21 cellular contexts compared by ENCODE assay signal in the genomic region with DNA sequence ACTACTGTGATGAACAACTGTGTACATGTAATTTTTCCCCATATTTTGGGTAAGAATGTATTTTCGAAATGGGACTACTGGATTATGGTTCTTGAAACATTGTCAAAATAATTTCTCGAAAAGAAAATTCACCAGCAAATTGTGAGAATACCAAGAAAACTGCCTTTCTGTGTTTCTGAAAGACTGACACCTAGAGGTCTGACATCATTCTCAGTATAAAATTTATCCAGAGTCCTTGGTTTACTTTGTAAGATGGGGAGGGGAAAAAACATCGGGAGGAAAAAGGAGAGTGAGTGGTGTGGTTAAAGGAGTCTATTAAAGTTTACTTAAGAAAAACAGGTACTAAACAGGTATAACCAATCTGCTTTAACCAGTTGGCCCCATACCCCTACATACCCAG.
DNase-seq lines count a peak whose midpoint lies in the region; TF ChIP-seq lines count a peak whose summit lies in the region.
"Had no signal": no experiment of that assay in that cellular context is flagged by ENCODE, and none has a peak within 500 bp of the region (broad histone marks: within the 10 kb centered on the region; RNA-seq: fewer than 3 reads in every experiment).

No MANE protein-coding gene starts in this region.

- TF ChIP-seq CTCF in GM10266 (IDR thresholded peaks at IDR 0.05; ENCODE audit: control insufficient read depth, insufficient read depth, low read depth, missing control alignments) (peak; percentile 13), choroid plexus epithelial cell (conservative IDR thresholded peaks at IDR 0.05; ENCODE audit: low read depth, low read length) (peak; percentile 36), neural crest cell (conservative IDR thresholded peaks at IDR 0.05) (peak; percentile 57)

- DNase-seq in GM10266 (ENCODE audit: extremely low spot score), result no peak
- DNase-seq in NCI-H526 treated with DMSO at 0.1 percent for 48 hours (lab: John Stamatoyannopoulos, UW), result peak; percentile 22
- peak; percentile 21 for DNase-seq in choroid plexus epithelial cell (ENCODE audit: low read depth)
- no peak for DNase-seq in neural crest cell (ENCODE audit: low read depth, low spot score)
- no peak for DNase-seq in activated T-cell treated with anti-CD3 and anti-CD28 coated beads, Interleukin-2, amount 50 U/mL, for 1 hour
- no peak for DNase-seq in middle frontal gyrus (ENCODE audit: extremely low spot score, low spot score)
- DNase-seq in head of caudate nucleus, result no peak
- DNase-seq in SK-N-DZ (ENCODE audit: low spot score), result no peak
- DNase-seq: activated CD4-positive, alpha-beta T cell treated with anti-CD3 and anti-CD28 coated beads for 48 hours; activated CD8-positive, alpha-beta memory T cell treated with anti-CD3 and anti-CD28 coated beads, Interleukin-2, amount 50 U/mL, for 4 hours; activated naive CD4-positive, alpha-beta T cell; cortex of kidney; GF-D8; Karpas-422; naive B cell; NCI-H1694; NCI-H2227 treated with DMSO at 0.1 percent for 48 hours; SHP77 treated with DMSO at 0.1 percent for 48 hours; spleen had no signal

- H3K4me3 Mint-ChIP-seq in neural crest cell, result no peak overlapping the region
- H3K4me3 Mint-ChIP-seq: naive B cell had no signal

- intact Hi-C loops in head of caudate nucleus (cut with DNase I), result no loop called here

- no peak overlapping the region for H3K27ac Mint-ChIP-seq in neural crest cell (ENCODE audit: unreplicated experiment)
- H3K27ac Mint-ChIP-seq: naive B cell had no signal

- H3K36me3 Mint-ChIP-seq in neural crest cell (ENCODE audit: low read depth), result no peaks in the 10 kb centered on the region
- H3K36me3 Mint-ChIP-seq: naive B cell had no signal

- no peaks in the 10 kb centered on the region for H3K27me3 Mint-ChIP-seq in neural crest cell (ENCODE audit: low read depth)

- H3K4me3 ChIP-seq in choroid plexus epithelial cell (ENCODE audit: low read depth, low read length), result no peak overlapping the region
- H3K4me3 ChIP-seq: BLaER1 treated with 17β-estradiol and CSF1 and Interleukin-3, amounts not matched to agents 10 nM and 100 nM; lung; spleen had no signal

- no peaks in the 10 kb centered on the region for H3K4me1 Mint-ChIP-seq in neural crest cell
- H3K4me1 Mint-ChIP-seq: naive B cell had no signal

- H3K9me3 Mint-ChIP-seq in neural crest cell, result no peaks in the 10 kb centered on the region
- H3K9me3 Mint-ChIP-seq: naive B cell had no signal

Comparison
In these comparisons a context has a peak if more than half of its experiments do, and no peak if none do; other contexts are left out.
1. DNase-seq: peak in NCI-H526 treated with DMSO at 0.1 percent for 48 hours (single experiment) and choroid plexus epithelial cell (single experiment); none in GM10266 (single experiment), neural crest cell (single experiment), activated T-cell treated with anti-CD3 and anti-CD28 coated beads, Interleukin-2, amount 50 U/mL, for 1 hour (single experiment), middle frontal gyrus (single experiment), head of caudate nucleus (0 of 42) and SK-N-DZ (single experiment).
2. Peak in every context shown above with its lines, with median percentiles within 50 percentile points of each other: CTCF ChIP-seq.